In the genomic region with DNA sequence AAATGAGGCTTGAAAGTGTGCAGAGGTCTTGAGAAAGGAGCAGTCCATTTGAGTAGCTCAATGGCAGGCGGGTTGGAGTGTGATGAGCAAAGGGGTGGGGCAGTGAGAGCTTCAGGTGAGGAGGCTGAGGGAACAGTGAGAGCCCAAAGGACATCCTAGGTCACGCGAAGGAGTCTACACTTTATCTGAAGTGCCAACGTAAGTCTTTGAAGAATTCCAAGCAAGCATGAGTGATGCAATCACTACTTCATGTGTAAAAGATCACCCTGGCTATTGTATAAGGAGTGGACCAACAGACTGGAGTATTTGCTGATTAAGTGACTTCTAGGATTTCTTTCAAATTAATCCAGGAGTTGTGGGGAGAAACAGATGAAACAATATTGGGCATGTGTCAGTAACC, we compare ENCODE assay signal across 17 cellular contexts.
DNase-seq lines count a peak whose midpoint lies in the region; ATAC-seq and TF ChIP-seq lines count a peak whose summit lies in the region.
"Had no signal": no experiment of that assay in that cellular context is flagged by ENCODE, and none has a peak within 500 bp of the region (broad histone marks: within the 10 kb centered on the region; RNA-seq: fewer than 3 reads in every experiment).

No MANE protein-coding gene starts in this region.

- peak overlapping the region; percentile 31; the same call in 1 of the 2 replicates for H4K91ac ChIP-seq in IMR-90 (ENCODE audit: insufficient read depth, low read depth, low read length)

- WGBS in IMR-90 (ENCODE audit: extremely low coverage in 2 of 2, insufficient read length in 1 of 2), 2 experiments = 97% methylated on average over 4 of the region's 4 CpGs; no CpG with 5 or more reads in 1 of the 2 experiments

- peak overlapping the region; percentile 54 for H3K4ac ChIP-seq in IMR-90 (ENCODE audit: low read depth, low read length)

- H3K9me3 Mint-ChIP-seq in CD8-positive, alpha-beta T cell = no peaks in the 10 kb centered on the region
- no peaks in the 10 kb centered on the region for H3K9me3 Mint-ChIP-seq in activated naive CD8-positive, alpha-beta T cell treated with anti-CD3 and anti-CD28 coated beads, Interleukin-2, amount 50 U/mL, for 24 hours
- no peaks in the 10 kb centered on the region for H3K9me3 Mint-ChIP-seq in natural killer cell treated with Interleukin-12 subunit alpha and Interleukin-12 subunit beta and Interleukin-15 and Interleukin-18, amount 100 ng/mL, for 72 hours

- no peak overlapping the region for H3K23ac ChIP-seq in IMR-90 (ENCODE audit: low read depth, low read length)

- CTCF ChIA-PET in CD8-positive, alpha-beta T cell (lab: Charles Lee) = no interaction called here
- CTCF ChIA-PET in IMR-90 (lab: Yijun Ruan, JAX) = no interaction called here

- intact Hi-C loops in CD8-positive, alpha-beta T cell (cut with DNase I, micrococcal nuclease) = loop anchor here in 1 of 2 experiments (10.0 kb wide), 1 partner anchor 241 kb away; no protein-coding TSS in a partner anchor
- intact Hi-C loops in IMR-90 (cut with micrococcal nuclease) (no loop called here), cardiac septum (cut with DNase I) (no loop called here)

- TF ChIP-seq POLR2A in IMR-90 (IDR thresholded peaks at IDR 0.05; ENCODE audit: low read depth, low read length) = no peak

- H3K4me2 ChIP-seq in IMR-90 (ENCODE audit: low read depth, low read length) = no peak overlapping the region
- H3K4me2 ChIP-seq: SK-N-SH had no signal

- peaks cover 66% of the 10 kb centered on the region for H3K4me1 Mint-ChIP-seq in CD8-positive, alpha-beta T cell (ENCODE audit: low read depth)
- H3K4me1 Mint-ChIP-seq in activated naive CD8-positive, alpha-beta T cell treated with anti-CD3 and anti-CD28 coated beads, Interleukin-2, amount 50 U/mL, for 24 hours = peaks cover 91% of the 10 kb centered on the region
- H3K4me1 Mint-ChIP-seq in natural killer cell treated with Interleukin-12 subunit alpha and Interleukin-12 subunit beta and Interleukin-15 and Interleukin-18, amount 100 ng/mL, for 72 hours (ENCODE audit: low read depth in 2 of 2) = peaks cover 83 to 92% of the 10 kb centered on the region in 2 donors

- H3K56ac ChIP-seq in IMR-90 (ENCODE audit: extremely low read depth, insufficient read depth, low read length) = no peak overlapping the region

- in situ Hi-C loops in IMR-90 (cut with MboI; ENCODE audit: low sequenced_read_pairs) = no loop called here

- peak overlapping the region; percentile 42 for H3K18ac ChIP-seq in IMR-90 (ENCODE audit: low read depth, low read length)

- peak overlapping the region; percentile 82 for H3K14ac ChIP-seq in IMR-90 (replicated peaks; ENCODE audit: low read depth, low read length)

- H3K9me3 ChIP-seq in CD8-positive, alpha-beta T cell (ENCODE audit: low read length) = no peaks in the 10 kb centered on the region
- H3K9me3 ChIP-seq in IMR-90 (ENCODE audit: control insufficient read depth, insufficient read depth, low read length) = no peaks in the 10 kb centered on the region
- H3K9me3 ChIP-seq: breast epithelium, esophagus squamous epithelium, right atrium auricular region, SK-N-SH, testis had no signal

- TF ChIP-seq RAD21 in IMR-90 (IDR thresholded peaks at IDR 0.05; ENCODE audit: low read length) = no peak

- peak overlapping the region; percentile 23 to 60; a peak in 3 of 4 replicates for H4K8ac ChIP-seq in IMR-90 (ENCODE audit: low read depth in 2 of 2, low read length in 2 of 2)

- H2BK15ac ChIP-seq in IMR-90 (ENCODE audit: low read depth, low read length) = peak overlapping the region; percentile 80

- no peaks in the 10 kb centered on the region for H3K27me3 Mint-ChIP-seq in CD8-positive, alpha-beta T cell (ENCODE audit: low read depth)
- no peaks in the 10 kb centered on the region for H3K27me3 Mint-ChIP-seq in activated naive CD8-positive, alpha-beta T cell treated with anti-CD3 and anti-CD28 coated beads, Interleukin-2, amount 50 U/mL, for 24 hours
- H3K27me3 Mint-ChIP-seq in natural killer cell treated with Interleukin-12 subunit alpha and Interleukin-12 subunit beta and Interleukin-15 and Interleukin-18, amount 100 ng/mL, for 72 hours = no peaks in the 10 kb centered on the region
- H3K27me3 Mint-ChIP-seq: B cell had no signal

- H3K9me1 ChIP-seq in IMR-90 (ENCODE audit: insufficient read depth, low read length) = peaks cover 22% of the 10 kb centered on the region

- peak overlapping the region; percentile 50; the same call in 1 of the 2 replicates for H2BK120ac ChIP-seq in IMR-90 (ENCODE audit: low read depth, low read length)

- no peak overlapping the region for H3K9ac ChIP-seq in IMR-90 (ENCODE audit: low read depth, low read length)
- H3K9ac ChIP-seq: SK-N-SH had no signal

- H3K27ac ChIP-seq in CD8-positive, alpha-beta T cell (ENCODE audit: low read depth, low read length) = no peak overlapping the region
- no peak overlapping the region for H3K27ac ChIP-seq in IMR-90 (ENCODE audit: insufficient read depth, low read length)
- H3K27ac ChIP-seq: dorsolateral prefrontal cortex, testis had no signal

- POLR2A ChIA-PET in CD8-positive, alpha-beta T cell (lab: Charles Lee) = interaction anchor here (0.7 kb wide), 1 partner anchor 13 kb away, joined by 3 read pairs; no protein-coding TSS in a partner anchor
- POLR2A ChIA-PET in IMR-90 (lab: Charles Lee; ENCODE audit: unreplicated experiment) = no interaction called here

- H2BK5ac ChIP-seq in IMR-90 (ENCODE audit: low read depth, low read length, poor library complexity, severe bottlenecking) = peak overlapping the region; percentile 14

- no peak overlapping the region for H3K4me3 ChIP-seq in CD8-positive, alpha-beta T cell (ENCODE audit: low read depth, low read length)
- no peak overlapping the region for H3K4me3 ChIP-seq in IMR-90 (ENCODE audit: insufficient read depth, low read depth, low read length)
- H3K4me3 ChIP-seq: breast epithelium, dorsolateral prefrontal cortex, esophagus squamous epithelium, right atrium auricular region, testis had no signal

- H4K20me1 ChIP-seq in IMR-90 (ENCODE audit: insufficient read depth, low read length) = no peaks in the 10 kb centered on the region

- H3K4me1 ChIP-seq in CD8-positive, alpha-beta T cell (ENCODE audit: insufficient read depth, low read length) = no peaks in the 10 kb centered on the region
- peaks cover 31% of the 10 kb centered on the region for H3K4me1 ChIP-seq in IMR-90 (ENCODE audit: control insufficient read depth, insufficient read depth, low read length)

- peak overlapping the region; percentile 86 for H3K27ac Mint-ChIP-seq in CD8-positive, alpha-beta T cell
- peak overlapping the region; percentile 93 for H3K27ac Mint-ChIP-seq in activated naive CD8-positive, alpha-beta T cell treated with anti-CD3 and anti-CD28 coated beads, Interleukin-2, amount 50 U/mL, for 24 hours
- peak overlapping the region; percentile 99 to 100 for H3K27ac Mint-ChIP-seq in natural killer cell treated with Interleukin-12 subunit alpha and Interleukin-12 subunit beta and Interleukin-15 and Interleukin-18, amount 100 ng/mL, for 72 hours

- no peak for TF ChIP-seq CTCF in CD8-positive, alpha-beta T cell (IDR thresholded peaks at IDR 0.05)
- no peak for TF ChIP-seq CTCF in IMR-90 (conservative IDR thresholded peaks at IDR 0.05; ENCODE audit: low read depth, low read length)

- peaks cover 3 to 9% of the 10 kb centered on the region in 2 experiments; a peak in 1 of 4 replicates for H3K79me1 ChIP-seq in IMR-90 (ENCODE audit: low read depth in 1 of 2, low read length in 2 of 2)

- no peak overlapping the region for H2AK9ac ChIP-seq in IMR-90 (replicated peaks; ENCODE audit: low read depth, low read length, poor library complexity)

- dilution Hi-C loops in IMR-90 (cut with HindIII; ENCODE audit: low sequenced_read_pairs, unreplicated experiment) = no loop called here

- DNase-seq in CD8-positive, alpha-beta T cell = no peak
- DNase-seq in IMR-90 = no peak
- DNase-seq in activated naive CD8-positive, alpha-beta T cell treated with anti-CD3 and anti-CD28 coated beads, Interleukin-2, amount 50 U/mL, for 24 hours = no peak
- no peak for DNase-seq in natural killer cell treated with Interleukin-12 subunit alpha and Interleukin-12 subunit beta and Interleukin-15 and Interleukin-18, amount 100 ng/mL, for 72 hours (ENCODE audit: low spot score)
- no peak for DNase-seq in cardiac septum (ENCODE audit: low spot score)
- no peak for DNase-seq in NCI-H446 treated with DMSO at 0.1 percent for 48 hours (lab: John Stamatoyannopoulos, UW)
- DNase-seq: activated CD4-positive, alpha-beta T cell treated with anti-CD3 and anti-CD28 coated beads, Interleukin-2, amount 50 U/mL, for 48 hours; dorsolateral prefrontal cortex; esophagus squamous epithelium; mammary epithelial cell; NCI-H2081 treated with DMSO at 0.1 percent for 48 hours; SK-N-SH; testis had no signal

- H3K36me3 Mint-ChIP-seq in CD8-positive, alpha-beta T cell = peaks cover 98% of the 10 kb centered on the region
- H3K36me3 Mint-ChIP-seq in activated naive CD8-positive, alpha-beta T cell treated with anti-CD3 and anti-CD28 coated beads, Interleukin-2, amount 50 U/mL, for 24 hours (ENCODE audit: low read depth) = peaks cover 93% of the 10 kb centered on the region
- peaks cover 56% of the 10 kb centered on the region for H3K36me3 Mint-ChIP-seq in natural killer cell treated with Interleukin-12 subunit alpha and Interleukin-12 subunit beta and Interleukin-15 and Interleukin-18, amount 100 ng/mL, for 72 hours

- peak overlapping the region; percentile 45 for H2BK20ac ChIP-seq in IMR-90 (ENCODE audit: low read depth, low read length)

- no peaks in the 10 kb centered on the region for H3K27me3 ChIP-seq in CD8-positive, alpha-beta T cell (ENCODE audit: insufficient read depth, low read length)
- H3K27me3 ChIP-seq in IMR-90 (ENCODE audit: control insufficient read depth, insufficient read depth, low read length) = no peaks in the 10 kb centered on the region
- H3K27me3 ChIP-seq: breast epithelium, dorsolateral prefrontal cortex, esophagus squamous epithelium, right atrium auricular region, testis had no signal

- H4K5ac ChIP-seq in IMR-90 (ENCODE audit: low read depth, low read length) = peak overlapping the region; percentile 25; the same call in 1 of the 2 replicates

- no peak overlapping the region for H2AFZ ChIP-seq in IMR-90 (replicated peaks; ENCODE audit: low read length, poor library complexity)

- H3K4me3 Mint-ChIP-seq in CD8-positive, alpha-beta T cell = no peak overlapping the region
- H3K4me3 Mint-ChIP-seq in activated naive CD8-positive, alpha-beta T cell treated with anti-CD3 and anti-CD28 coated beads, Interleukin-2, amount 50 U/mL, for 24 hours = no peak overlapping the region
- H3K4me3 Mint-ChIP-seq in natural killer cell treated with Interleukin-12 subunit alpha and Interleukin-12 subunit beta and Interleukin-15 and Interleukin-18, amount 100 ng/mL, for 72 hours = peak overlapping the region; percentile 72
- H3K4me3 Mint-ChIP-seq: B cell had no signal

- H2AK5ac ChIP-seq in IMR-90 (ENCODE audit: low read depth, low read length) = peak overlapping the region; percentile 81

- BruUV-seq in IMR-90 (replicated peaks; lab: Mats Ljungman, UMichigan) = no TSS peak

- peaks cover 61% of the 10 kb centered on the region for H3K36me3 ChIP-seq in CD8-positive, alpha-beta T cell (ENCODE audit: insufficient read depth, low read length)
- no peaks in the 10 kb centered on the region for H3K36me3 ChIP-seq in IMR-90 (ENCODE audit: control insufficient read depth, insufficient read depth, low read length)
- H3K36me3 ChIP-seq: breast epithelium, right atrium auricular region had no signal

- no peak for ATAC-seq in CD8-positive, alpha-beta T cell
- ATAC-seq in IMR-90 (ENCODE audit: low read depth) (no peak), GM18519 (IDR thresholded peaks at IDR 0.05; ENCODE audit: low FRiP score, unreplicated experiment) (no peak)
- ATAC-seq in activated naive CD8-positive, alpha-beta T cell treated with anti-CD3 and anti-CD28 coated beads, Interleukin-2, amount 50 U/mL, for 24 hours = no peak
- ATAC-seq in natural killer cell treated with Interleukin-12 subunit alpha and Interleukin-12 subunit beta and Interleukin-15 and Interleukin-18, amount 100 ng/mL, for 72 hours = no peak
